1 cellular context compared by ENCODE assay signal in the genomic region with DNA sequence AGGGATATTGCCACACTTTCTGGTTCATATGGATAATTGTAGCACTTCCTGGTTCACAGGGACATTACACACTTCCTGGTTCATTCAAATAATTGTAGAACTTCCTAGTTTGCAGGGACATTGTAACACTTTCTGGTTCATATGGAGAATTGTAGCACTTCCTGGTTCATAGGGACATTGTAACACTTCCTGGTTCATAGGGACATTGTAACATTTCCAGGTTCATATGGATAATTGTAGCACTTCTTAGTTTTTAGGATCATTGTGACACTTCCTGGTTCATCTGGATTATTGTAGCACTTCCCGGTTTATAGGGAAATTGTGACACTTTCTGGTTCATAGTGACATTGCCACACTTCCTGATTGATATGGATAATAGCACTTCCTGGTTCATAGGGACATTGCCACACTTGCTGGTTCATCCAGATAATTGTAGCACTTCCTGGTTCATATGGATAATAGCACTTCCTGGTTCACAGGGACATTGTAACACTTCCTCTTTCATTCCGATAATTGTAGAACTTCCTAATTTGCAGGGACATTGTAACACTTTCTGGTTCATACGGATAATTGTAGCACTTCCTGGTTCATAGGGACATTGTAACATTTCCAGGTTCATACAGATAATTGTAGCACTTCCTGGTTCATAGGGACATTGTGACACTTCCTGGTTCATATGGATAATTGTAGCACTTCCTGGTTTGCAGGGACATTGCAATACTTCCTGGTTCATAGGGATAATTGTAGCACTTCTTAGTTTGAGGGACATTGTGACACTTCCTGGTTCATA.
A peak's percentile ranks its signal among the peaks of the same experiment; 100 is the strongest.
TF ChIP-seq lines count a peak whose summit lies in the region.

No MANE protein-coding gene starts in this region.

TF ChIP-seq in K562, 482 proteins besides CTCF, POLR2A, EP300 and RAD21 (continued from another document):
- TF ChIP-seq ZBTB40 (IDR thresholded peaks at IDR 0.05) (peak; percentile 92), ZBTB40 (CRISPR knock-in tag; IDR thresholded peaks at IDR 0.05) (no peak), MCM7 (IDR thresholded peaks at IDR 0.05) (no peak), NRF1 (conservative IDR thresholded peaks at IDR 0.05 in 1 of 2, IDR thresholded peaks at IDR 0.05 in 1 of 2) (no peak), ZBTB11 (CRISPR knock-in tag; IDR thresholded peaks at IDR 0.05) (peak in 1 of 3 experiments; percentile 7; a peak in 2 of 6 replicates), ZBTB12 (CRISPR knock-in tag; IDR thresholded peaks at IDR 0.05) (no peak), HMGN3 (IDR thresholded peaks at IDR 0.05; ENCODE audit: borderline replicate concordance, extremely low read depth, insufficient read length, low read depth, low read length) (no peak), NCOA6 (IDR thresholded peaks at IDR 0.05) (no peak), KDM1A (IDR thresholded peaks at IDR 0.05) (no peak), ZNF668 (CRISPR knock-in tag; IDR thresholded peaks at IDR 0.05) (no peak), BRCA1 (IDR thresholded peaks at IDR 0.05) (no peak), BRCA1 (CRISPR knock-in tag; IDR thresholded peaks at IDR 0.05) (no peak), HMG20B (CRISPR knock-in tag; IDR thresholded peaks at IDR 0.05) (no peak), ZNF639 (CRISPR knock-in tag; conservative IDR thresholded peaks at IDR 0.05 in 1 of 2, IDR thresholded peaks at IDR 0.05 in 1 of 2) (0 out of 4 replicates have a peak, but pooled peaks of 1 of the 2 experiments have one; percentile 16), SMC3 (conservative IDR thresholded peaks at IDR 0.05; ENCODE audit: insufficient read depth, low read depth, low read length) (no peak), SP2 (IDR thresholded peaks at IDR 0.05; ENCODE audit: extremely low read depth, low read depth, low read length, poor library complexity, severe bottlenecking) (no peak), STAT5B (CRISPR knock-in tag; IDR thresholded peaks at IDR 0.05) (no peak), THAP7 (CRISPR knock-in tag; IDR thresholded peaks at IDR 0.05) (peak; percentile 94), MAFK (IDR thresholded peaks at IDR 0.05; ENCODE audit: low read length) (no peak), YBX1 (IDR thresholded peaks at IDR 0.05) (no peak), MEIS2 (IDR thresholded peaks at IDR 0.05; ENCODE audit: partially characterized antibody) (no peak), TGIF2 (CRISPR knock-in tag; IDR thresholded peaks at IDR 0.05) (no peak), JUN (IDR thresholded peaks at IDR 0.05; ENCODE audit: borderline replicate concordance, low read depth, low read length) (no peak), JUN (CRISPR knock-in tag; IDR thresholded peaks at IDR 0.05; ENCODE audit: borderline replicate concordance) (no peak), FOSL1 (tag; conservative IDR thresholded peaks at IDR 0.05) (0 out of 2 replicates have a peak, but pooled peaks have one; percentile 25), ZNF224 (CRISPR knock-in tag; IDR thresholded peaks at IDR 0.05) (no peak), NR2C1 (IDR thresholded peaks at IDR 0.05) (peak; percentile 97), NR2C1 (tag; IDR thresholded peaks at IDR 0.05) (peak; percentile 98), STAT5A (IDR thresholded peaks at IDR 0.05; ENCODE audit: borderline replicate concordance, low read length) (no peak), POLR2B (IDR thresholded peaks at IDR 0.05; ENCODE audit: low read depth, partially characterized antibody) (no peak), FIP1L1 (IDR thresholded peaks at IDR 0.05; ENCODE audit: low read depth, low read length, poor library complexity, severe bottlenecking) (no peak), DIDO1 (tag; IDR thresholded peaks at IDR 0.05; ENCODE audit: low read depth) (peak; percentile 30; the same call in 1 of the 2 replicates), CC2D1A (IDR thresholded peaks at IDR 0.05) (no peak), ZNF436 (CRISPR knock-in tag; IDR thresholded peaks at IDR 0.05) (no peak), RFX1 (IDR thresholded peaks at IDR 0.05) (no peak), TOE1 (IDR thresholded peaks at IDR 0.05; ENCODE audit: borderline replicate concordance) (no peak), TOE1 (CRISPR knock-in tag; IDR thresholded peaks at IDR 0.05; ENCODE audit: borderline replicate concordance, low read depth) (no peak), ZNF655 (CRISPR knock-in tag; IDR thresholded peaks at IDR 0.05) (no peak), SRSF7 (optimal IDR thresholded peaks at IDR 0.05; ENCODE audit: low read depth, low read length) (no peak)
- TF ChIP-seq, protein P1, sequence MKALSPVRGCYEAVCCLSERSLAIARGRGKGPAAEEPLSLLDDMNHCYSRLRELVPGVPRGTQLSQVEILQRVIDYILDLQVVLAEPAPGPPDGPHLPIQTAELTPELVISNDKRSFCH (CRISPR knock-in tag; IDR thresholded peaks at IDR 0.05): no peak
- TF ChIP-seq, protein P1 (tag; IDR thresholded peaks at IDR 0.05): no peak
